21 cellular contexts compared by ENCODE assay signal in the genomic region with DNA sequence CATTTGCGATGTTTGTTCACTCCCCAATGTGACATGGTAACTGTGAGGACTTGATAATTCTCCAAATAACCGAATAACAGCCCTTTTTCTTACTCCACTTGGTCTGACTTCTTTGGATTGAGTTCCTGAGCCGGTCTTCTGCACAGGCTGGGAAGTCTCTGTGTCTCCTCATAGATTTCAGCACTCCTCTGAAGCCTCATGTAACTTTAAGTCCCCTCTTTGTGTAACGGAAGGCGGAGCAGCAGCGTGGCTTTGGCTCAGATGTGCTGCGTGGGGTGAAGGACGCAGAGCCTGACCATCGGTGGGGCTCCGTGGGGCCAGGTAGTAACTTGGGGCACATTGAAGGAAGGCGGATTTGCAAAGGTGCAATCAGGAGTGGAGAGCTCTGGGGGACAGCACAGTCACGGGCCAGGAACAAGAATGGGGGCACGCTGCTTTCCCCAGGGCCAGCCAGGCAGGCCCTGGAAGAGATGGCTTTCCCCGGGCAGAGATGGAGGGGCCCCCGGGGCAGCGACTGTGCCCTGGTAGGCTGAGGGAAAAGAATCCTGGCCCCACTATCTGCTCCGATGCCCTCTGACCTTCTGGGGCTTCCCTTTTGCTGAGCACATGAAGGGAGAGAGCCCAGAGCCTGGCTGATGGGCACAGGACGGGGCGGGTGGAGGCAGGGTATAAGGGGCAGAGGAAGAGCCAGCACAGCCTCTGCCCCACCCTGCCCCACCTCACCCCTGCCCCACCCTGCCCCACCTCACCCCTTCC. TPM values are rescaled to one million over a fixed set of nuclear protein-coding genes. Genes with fewer than 3 reads are reported as not detected.
DNase-seq lines count a peak whose midpoint lies in the region; ATAC-seq and TF ChIP-seq lines count a peak whose summit lies in the region.
"Had no signal": no experiment of that assay in that cellular context is flagged by ENCODE, and none has a peak within 500 bp of the region (broad histone marks: within the 10 kb centered on the region; RNA-seq: fewer than 3 reads in every experiment).

No MANE protein-coding gene starts in this region.

- no peaks in the 10 kb centered on the region for H3F3A ChIP-seq in neural cell (ENCODE audit: insufficient read depth, low read length, poor library complexity, severe bottlenecking)

- WGBS in esophagus muscularis mucosa, result 85% methylated on average over 15 of the region's 19 CpGs
- 79% methylated on average over 19 of the region's 19 CpGs for WGBS in heart right ventricle, 2 donors
- WGBS in suprapubic skin, result 82% methylated on average over 19 of the region's 19 CpGs

- H3K36me3 ChIP-seq in esophagus muscularis mucosa (peaks cover 8 to 65% (median 33%) of the 10 kb centered on the region in 4 donors), heart right ventricle (peaks cover 0 to 52% (median 3%) of the 10 kb centered on the region in 9 donors), neural cell (ENCODE audit: insufficient read depth, low read length) (no peaks in the 10 kb centered on the region), suprapubic skin (no peaks in the 10 kb centered on the region)
- H3K36me3 ChIP-seq: SJSA1 had no signal

- no peaks in the 10 kb centered on the region for H3K9me2 ChIP-seq in neural cell (ENCODE audit: insufficient read depth, low read length)

- no peak for TF ChIP-seq RAD21 in neural cell (conservative IDR thresholded peaks at IDR 0.05)

- intact Hi-C loops in esophagus muscularis mucosa (cut with DNase I) (no loop called here), heart right ventricle (cut with DNase I) (no loop called here)

- H3K4me3 ChIP-seq in esophagus muscularis mucosa (no peak overlapping the region), heart right ventricle (no peak overlapping the region), neural cell (ENCODE audit: low read length) (no peak overlapping the region), suprapubic skin (no peak overlapping the region)
- H3K4me3 ChIP-seq: SJSA1 had no signal

- no peak overlapping the region for H2AFZ ChIP-seq in neural cell (ENCODE audit: low read depth, low read length)

- no peak for TF ChIP-seq CTCF in esophagus muscularis mucosa (IDR thresholded peaks at IDR 0.05)
- no peak for TF ChIP-seq CTCF in heart right ventricle (IDR thresholded peaks at IDR 0.05)
- TF ChIP-seq CTCF in neural cell (IDR thresholded peaks at IDR 0.05; ENCODE audit: poor library complexity, severe bottlenecking), result no peak
- no peak for TF ChIP-seq CTCF in suprapubic skin (IDR thresholded peaks at IDR 0.05)

- peak overlapping the region; percentile 5 for H3K9ac ChIP-seq in neural cell (ENCODE audit: low read length)

- H3K4me2 ChIP-seq in neural cell (ENCODE audit: low read length), result no peak overlapping the region

- TF ChIP-seq POLR2A in esophagus muscularis mucosa (IDR thresholded peaks at IDR 0.05; ENCODE audit: low read depth) (no peak), suprapubic skin (IDR thresholded peaks at IDR 0.05) (no peak), erythroblast (IDR thresholded peaks at IDR 0.05; ENCODE audit: low read length) (no peak)

- ATAC-seq in heart right ventricle, result peak in 5 of 8 donors; percentile 11 to 47 (median 21)
- ATAC-seq: PC-3 had no signal

- H3K79me2 ChIP-seq in neural cell (replicated peaks; ENCODE audit: insufficient read depth, low read length), result no peaks in the 10 kb centered on the region

- H4K20me1 ChIP-seq in neural cell (ENCODE audit: insufficient read depth), result no peaks in the 10 kb centered on the region

- H3K27ac ChIP-seq in esophagus muscularis mucosa (replicated peaks in 1 of 4) (peak overlapping the region in 3 of 4 donors; percentile 22 to 57 (median 52)), heart right ventricle (peak overlapping the region in 7 of 10 donors; percentile 23 to 51 (median 39)), neural cell (ENCODE audit: low read length) (no peak overlapping the region), suprapubic skin (peak overlapping the region; percentile 62)
- H3K27ac ChIP-seq: SJSA1 had no signal

- H3K4me1 ChIP-seq in esophagus muscularis mucosa, result peaks cover 21 to 30% (median 22%) of the 10 kb centered on the region in 4 donors
- H3K4me1 ChIP-seq in heart right ventricle, result peaks cover 5 to 32% (median 15%) of the 10 kb centered on the region in 9 donors
- H3K4me1 ChIP-seq in suprapubic skin, result peaks cover 15% of the 10 kb centered on the region
- H3K4me1 ChIP-seq: SJSA1 had no signal

- no peak for DNase-seq in esophagus muscularis mucosa (ENCODE audit: extremely low spot score)
- no peak for DNase-seq in heart right ventricle
- peak in 1 of 2 donors; percentile 55 for DNase-seq in suprapubic skin (ENCODE audit: low spot score in 2 of 2)
- DNase-seq in erythroblast (lab: John Stamatoyannopoulos, UW), result no peak
- DNase-seq in COLO668 (lab: John Stamatoyannopoulos, UW; ENCODE audit: unreplicated experiment), result no peak
- DNase-seq in iPS-NIHi11 (ENCODE audit: low spot score), result no peak
- DNase-seq: ACHN, C1 segment of cervical spinal cord, DMS79 treated with DMSO at 0.1 percent for 48 hours, H7, IMR-90, NCI-H1417, NCI-H187, NCI-H2227 treated with DMSO at 0.1 percent for 48 hours, NCI-H524 treated with DMSO at 0.1 percent for 48 hours, PC-3, RPMI8226 had no signal

- TF ChIP-seq EP300 in esophagus muscularis mucosa (IDR thresholded peaks at IDR 0.05) (no peak), neural cell (conservative IDR thresholded peaks at IDR 0.05; ENCODE audit: poor library complexity, severe bottlenecking) (no peak), suprapubic skin (IDR thresholded peaks at IDR 0.05) (no peak)

- H3K27me3 ChIP-seq in esophagus muscularis mucosa (no peaks in the 10 kb centered on the region), heart right ventricle (no peaks in the 10 kb centered on the region), neural cell (ENCODE audit: insufficient read depth, low read depth, low read length) (no peaks in the 10 kb centered on the region), suprapubic skin (peaks cover 16% of the 10 kb centered on the region)
- H3K27me3 ChIP-seq: SJSA1 had no signal

- H3K9me3 ChIP-seq in esophagus muscularis mucosa, result no peaks in the 10 kb centered on the region
- H3K9me3 ChIP-seq in heart right ventricle, result no peaks in the 10 kb centered on the region
- no peaks in the 10 kb centered on the region for H3K9me3 ChIP-seq in neural cell (ENCODE audit: low read length)
- H3K9me3 ChIP-seq in suprapubic skin, result no peaks in the 10 kb centered on the region
- H3K9me3 ChIP-seq: SJSA1 had no signal

TF ChIP-seq in neural cell, 6 proteins besides CTCF, POLR2A, EP300 and RAD21:
- TF ChIP-seq MXI1 (conservative IDR thresholded peaks at IDR 0.05; ENCODE audit: poor library complexity, severe bottlenecking) (no peak), SMC3 (conservative IDR thresholded peaks at IDR 0.05; ENCODE audit: poor library complexity) (no peak), POLR2AphosphoS5 (IDR thresholded peaks at IDR 0.05) (no peak)
TF ChIP-seq in neural cell: peak in this region for 0.

RNA-seq across cellular contexts. Expression of gene ADGRD1, which starts 56.8 kb away (rescaled TPM):
- total RNA-seq in esophagus muscularis mucosa (10 to 100 TPM; 28.2 to 52.4 (median 41.8) TPM), heart right ventricle (100 to 1,000 TPM in 2 of 10 donors, 10 to 100 TPM in 8; 29.7 to 157 (median 72.6) TPM), suprapubic skin (10 to 100 TPM in 2 of 4 donors, 1 to 10 TPM in 2; 4.2 to 12.4 (median 10.4) TPM)
- polyA plus RNA-seq in heart right ventricle (10 to 100 TPM; 16.8 to 35.0 TPM), neural cell (1.7 and 2.2 TPM in 2 replicates)
- 1.5 and 3.7 TPM in 2 replicates for polyA minus RNA-seq in neural cell
- total RNA-seq: HT-29, IMR-90, M059J had no signal
- polyA plus RNA-seq: IMR-90 had no signal
